18 cellular contexts compared by ENCODE assay signal in genomic region chr5:87210743-87211142, GRCh38. TPM values are rescaled to one million over a fixed set of nuclear protein-coding genes. Genes with fewer than 3 reads are reported as not detected.
A peak's percentile ranks its signal among the peaks of the same experiment; 100 is the strongest.
DNase-seq lines count a peak whose midpoint lies in the region; ATAC-seq and TF ChIP-seq lines count a peak whose summit lies in the region.
"Had no signal": no experiment of that assay in that cellular context is flagged by ENCODE, and none has a peak within 500 bp of the region (broad histone marks: within the 10 kb centered on the region; RNA-seq: fewer than 3 reads in every experiment).

No MANE protein-coding gene starts in this region.

- intact Hi-C loops in activated CD4-positive, alpha-beta T cell treated with anti-CD3 and anti-CD28 coated beads for 36 hours (cut with DNase I, micrococcal nuclease), result no loop called here
- intact Hi-C loops in tibial artery (cut with DNase I; ENCODE audit: low total_unique reads), result no loop called here

- H3K27ac ChIP-seq in epithelial cell of prostate, result peak overlapping the region; percentile 6
- H3K27ac ChIP-seq in tibial artery, result no peak overlapping the region
- H3K27ac ChIP-seq: A549, colonic mucosa, esophagus muscularis mucosa, neutrophil, Peyer's patch, tibial nerve had no signal

- no peaks in the 10 kb centered on the region for H3K9me3 Mint-ChIP-seq in activated CD4-positive, alpha-beta T cell treated with anti-CD3 and anti-CD28 coated beads for 36 hours (ENCODE audit: low read depth)
- peaks cover 5% of the 10 kb centered on the region for H3K9me3 Mint-ChIP-seq in type B pancreatic cell

- H3K4me1 Mint-ChIP-seq in activated CD4-positive, alpha-beta T cell treated with anti-CD3 and anti-CD28 coated beads for 36 hours, result peaks cover 12% of the 10 kb centered on the region
- peaks cover 6% of the 10 kb centered on the region for H3K4me1 Mint-ChIP-seq in type B pancreatic cell (ENCODE audit: unreplicated experiment)

- POLR2A ChIA-PET in activated CD4-positive, alpha-beta T cell treated with anti-CD3 and anti-CD28 coated beads for 36 hours (lab: Charles Lee), result no interaction called here

- no peak for TF ChIP-seq CTCF in type B pancreatic cell (conservative IDR thresholded peaks at IDR 0.05)
- TF ChIP-seq CTCF in tibial artery (IDR thresholded peaks at IDR 0.05), result no peak

- H3K36me3 Mint-ChIP-seq in activated CD4-positive, alpha-beta T cell treated with anti-CD3 and anti-CD28 coated beads for 36 hours (ENCODE audit: low read depth), result no peaks in the 10 kb centered on the region
- H3K36me3 Mint-ChIP-seq in type B pancreatic cell, result no peaks in the 10 kb centered on the region

- peak; percentile 60 for ATAC-seq in activated CD4-positive, alpha-beta T cell treated with anti-CD3 and anti-CD28 coated beads for 36 hours
- ATAC-seq: A549, sciatic nerve had no signal

- no peaks in the 10 kb centered on the region for H3K9me3 ChIP-seq in tibial artery
- H3K9me3 ChIP-seq: A549, colonic mucosa, neutrophil, Peyer's patch had no signal

- H3K4me3 Mint-ChIP-seq in activated CD4-positive, alpha-beta T cell treated with anti-CD3 and anti-CD28 coated beads for 36 hours, result no peak overlapping the region
- peak overlapping the region; percentile 23 for H3K4me3 Mint-ChIP-seq in type B pancreatic cell
- H3K4me3 Mint-ChIP-seq: CD4-positive, alpha-beta T cell had no signal

- H3K4me1 ChIP-seq in tibial artery, result peaks cover 0 to 5% (median 2%) of the 10 kb centered on the region in 4 donors
- H3K4me1 ChIP-seq: A549, colonic mucosa, esophagus muscularis mucosa, Peyer's patch, tibial nerve had no signal

- H3K27ac Mint-ChIP-seq in activated CD4-positive, alpha-beta T cell treated with anti-CD3 and anti-CD28 coated beads for 36 hours, result no peak overlapping the region
- H3K27ac Mint-ChIP-seq in type B pancreatic cell, result peak overlapping the region; percentile 79
- H3K27ac Mint-ChIP-seq: CD4-positive, alpha-beta T cell had no signal

- H3K27me3 Mint-ChIP-seq in activated CD4-positive, alpha-beta T cell treated with anti-CD3 and anti-CD28 coated beads for 36 hours, result no peaks in the 10 kb centered on the region
- H3K27me3 Mint-ChIP-seq in type B pancreatic cell, result no peaks in the 10 kb centered on the region
- H3K27me3 Mint-ChIP-seq: CD4-positive, alpha-beta T cell had no signal

- CTCF ChIA-PET in activated CD4-positive, alpha-beta T cell treated with anti-CD3 and anti-CD28 coated beads for 36 hours (lab: Charles Lee), result no interaction called here

- no peaks in the 10 kb centered on the region for H3K27me3 ChIP-seq in tibial artery
- H3K27me3 ChIP-seq: colonic mucosa, esophagus muscularis mucosa, neutrophil, Peyer's patch, tibial nerve had no signal

- no peak overlapping the region for H3K4me3 ChIP-seq in tibial artery
- H3K4me3 ChIP-seq: A549, colonic mucosa, esophagus muscularis mucosa, Peyer's patch, tibial nerve had no signal

- no peak for DNase-seq in activated CD4-positive, alpha-beta T cell treated with anti-CD3 and anti-CD28 coated beads for 36 hours
- no peak for DNase-seq in activated CD4-positive, alpha-beta T cell treated with anti-CD3 and anti-CD28 coated beads, Interleukin-2, amount 50 U/mL, for 1 hour
- peak; percentile 67 for DNase-seq in NCI-H1105 treated with DMSO at 0.1 percent for 48 hours (lab: John Stamatoyannopoulos, UW)
- DNase-seq in epithelial cell of prostate (ENCODE audit: low read depth, low spot score), result peak; percentile 39
- DNase-seq in type B pancreatic cell (ENCODE audit: extremely low spot score, unreplicated experiment), result no peak
- DNase-seq in NK-92 (lab: John Stamatoyannopoulos, UW; ENCODE audit: unreplicated experiment), result no peak
- no peak for DNase-seq in tibial artery
- DNase-seq in hippocampal formation (lab: John Stamatoyannopoulos, UW), result no peak
- DNase-seq: CD4-positive, alpha-beta T cell; colonic mucosa; Karpas-422; NCI-H146; Peyer's patch had no signal

- H3K36me3 ChIP-seq in tibial artery, result no peaks in the 10 kb centered on the region
- H3K36me3 ChIP-seq: colonic mucosa, esophagus muscularis mucosa, neutrophil, Peyer's patch, tibial nerve had no signal

RNA-seq across cellular contexts. Expression of gene RASA1, which starts 56.9 kb away (rescaled TPM):
- total RNA-seq in activated CD4-positive, alpha-beta T cell treated with anti-CD3 and anti-CD28 coated beads for 36 hours, result 10 to 100 TPM; 22.6 to 22.9 TPM
- total RNA-seq in type B pancreatic cell (ENCODE audit: low replicate concordance), result 32.1 and 33.0 TPM in 2 replicates

Comparison
In these comparisons a context has a peak if more than half of its experiments do, and no peak if none do; other contexts are left out.
1. DNase-seq: peak in NCI-H1105 treated with DMSO at 0.1 percent for 48 hours (single experiment) and epithelial cell of prostate (single experiment); none in activated CD4-positive, alpha-beta T cell treated with anti-CD3 and anti-CD28 coated beads for 36 hours (single experiment), activated CD4-positive, alpha-beta T cell treated with anti-CD3 and anti-CD28 coated beads, Interleukin-2, amount 50 U/mL, for 1 hour (single experiment), type B pancreatic cell (single experiment), NK-92 (single experiment), tibial artery (0 of 2) and hippocampal formation (0 of 2).